ENCODE assay signal across 1 cellular context in genomic region chr2:3558205-3559014, GRCh38.
A peak's percentile ranks its signal among the peaks of the same experiment; 100 is the strongest.
TF ChIP-seq lines count a peak whose summit lies in the region.

TSS of gene RNASEH1 (minus strand) at chr2:3558333. CDS start at chr2:3558260, 73 bp downstream.

TF ChIP-seq in HEK293, 187 proteins besides CTCF, POLR2A, EP300 and RAD21 (continued from another document and continues in another):
- TF ChIP-seq ZBTB44 (tag by site-specific recombination; IDR thresholded peaks at IDR 0.05) (no peak), ZBTB20 (tag by site-specific recombination; IDR thresholded peaks at IDR 0.05) (peak; percentile 73; the same call in 1 of the 2 replicates), ZNF133 (tag by site-specific recombination; IDR thresholded peaks at IDR 0.05) (no peak), ZBTB48 (tag by site-specific recombination; IDR thresholded peaks at IDR 0.05) (no peak), ZNF580 (tag by site-specific recombination; IDR thresholded peaks at IDR 0.05) (no peak), GLIS1 (tag by site-specific recombination; IDR thresholded peaks at IDR 0.05) (no peak), ZNF311 (tag by site-specific recombination; IDR thresholded peaks at IDR 0.05; ENCODE audit: borderline replicate concordance) (no peak), ZNF76 (tag by site-specific recombination; IDR thresholded peaks at IDR 0.05; ENCODE audit: borderline replicate concordance, low read depth) (no peak; the same call in 1 of the 2 replicates), ZNF843 (tag by site-specific recombination; IDR thresholded peaks at IDR 0.05) (no peak), ZNF433 (tag by site-specific recombination; IDR thresholded peaks at IDR 0.05; ENCODE audit: low read depth) (no peak), ZNF2 (tag by site-specific recombination; IDR thresholded peaks at IDR 0.05) (no peak), ZBTB26 (tag by site-specific recombination; optimal IDR thresholded peaks at IDR 0.05) (peak; percentile 71), ZNF398 (tag by site-specific recombination; IDR thresholded peaks at IDR 0.05) (no peak), KLF10 (tag by site-specific recombination; IDR thresholded peaks at IDR 0.05) (peak; percentile 75), ZNF585B (tag by site-specific recombination; IDR thresholded peaks at IDR 0.05) (no peak), ZNF544 (tag by site-specific recombination; IDR thresholded peaks at IDR 0.05) (no peak), SETDB1 (IDR thresholded peaks at IDR 0.05; ENCODE audit: insufficient read length, low read length) (no peak), ZNF555 (tag by site-specific recombination; conservative IDR thresholded peaks at IDR 0.05) (no peak), ZBTB21 (tag by site-specific recombination; IDR thresholded peaks at IDR 0.05) (no peak), ZBTB7A (tag by site-specific recombination; IDR thresholded peaks at IDR 0.05; ENCODE audit: low read depth) (no peak), ZNF132 (tag by site-specific recombination; IDR thresholded peaks at IDR 0.05; ENCODE audit: borderline replicate concordance) (no peak), SP2 (tag by site-specific recombination; IDR thresholded peaks at IDR 0.05) (peak; percentile 95), ZFHX2 (tag by site-specific recombination; conservative IDR thresholded peaks at IDR 0.05) (peak; percentile 65), ZNF670 (tag by site-specific recombination; IDR thresholded peaks at IDR 0.05; ENCODE audit: low read depth) (no peak), ZNF335 (tag by site-specific recombination; conservative IDR thresholded peaks at IDR 0.05) (peak; percentile 71), ZNF776 (tag by site-specific recombination; IDR thresholded peaks at IDR 0.05; ENCODE audit: borderline replicate concordance) (no peak), ZNF510 (tag by site-specific recombination; IDR thresholded peaks at IDR 0.05; ENCODE audit: insufficient replicate concordance) (no peak), ZNF513 (tag by site-specific recombination; IDR thresholded peaks at IDR 0.05) (no peak), ZNF501 (tag by site-specific recombination; IDR thresholded peaks at IDR 0.05) (peak; percentile 73; the same call in 1 of the 2 replicates), ZNF140 (tag by site-specific recombination; IDR thresholded peaks at IDR 0.05) (no peak), ZNF19 (tag by site-specific recombination; IDR thresholded peaks at IDR 0.05; ENCODE audit: low read depth) (no peak), ZFP69B (tag by site-specific recombination; IDR thresholded peaks at IDR 0.05) (peak; percentile 26; the same call in 1 of the 2 replicates), ZNF785 (tag by site-specific recombination; IDR thresholded peaks at IDR 0.05) (no peak), ZNF571 (tag by site-specific recombination; IDR thresholded peaks at IDR 0.05) (no peak), ZNF621 (tag by site-specific recombination; IDR thresholded peaks at IDR 0.05) (no peak), ZNF449 (tag by site-specific recombination; IDR thresholded peaks at IDR 0.05) (0 out of 2 replicates have a peak, but pooled peaks have one; percentile 27), ZSCAN23 (tag by site-specific recombination; IDR thresholded peaks at IDR 0.05) (no peak), SCRT1 (tag by site-specific recombination; IDR thresholded peaks at IDR 0.05; ENCODE audit: borderline replicate concordance) (no peak), ZNF48 (tag by site-specific recombination; IDR thresholded peaks at IDR 0.05) (no peak), ZFP3 (tag by site-specific recombination; IDR thresholded peaks at IDR 0.05; ENCODE audit: low read depth) (no peak), ZSCAN4 (tag by site-specific recombination; IDR thresholded peaks at IDR 0.05) (no peak), KLF17 (tag by site-specific recombination; IDR thresholded peaks at IDR 0.05) (0 out of 2 replicates have a peak, but pooled peaks have one; percentile 10)
- TF ChIP-seq, protein P1, sequence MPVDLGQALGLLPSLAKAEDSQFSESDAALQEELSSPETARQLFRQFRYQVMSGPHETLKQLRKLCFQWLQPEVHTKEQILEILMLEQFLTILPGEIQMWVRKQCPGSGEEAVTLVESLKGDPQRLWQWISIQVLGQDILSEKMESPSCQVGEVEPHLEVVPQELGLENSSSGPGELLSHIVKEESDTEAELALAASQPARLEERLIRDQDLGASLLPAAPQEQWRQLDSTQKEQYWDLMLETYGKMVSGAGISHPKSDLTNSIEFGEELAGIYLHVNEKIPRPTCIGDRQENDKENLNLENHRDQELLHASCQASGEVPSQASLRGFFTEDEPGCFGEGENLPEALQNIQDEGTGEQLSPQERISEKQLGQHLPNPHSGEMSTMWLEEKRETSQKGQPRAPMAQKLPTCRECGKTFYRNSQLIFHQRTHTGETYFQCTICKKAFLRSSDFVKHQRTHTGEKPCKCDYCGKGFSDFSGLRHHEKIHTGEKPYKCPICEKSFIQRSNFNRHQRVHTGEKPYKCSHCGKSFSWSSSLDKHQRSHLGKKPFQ (tag by site-specific recombination; IDR thresholded peaks at IDR 0.05) = no peak
- TF ChIP-seq, protein P2, sequence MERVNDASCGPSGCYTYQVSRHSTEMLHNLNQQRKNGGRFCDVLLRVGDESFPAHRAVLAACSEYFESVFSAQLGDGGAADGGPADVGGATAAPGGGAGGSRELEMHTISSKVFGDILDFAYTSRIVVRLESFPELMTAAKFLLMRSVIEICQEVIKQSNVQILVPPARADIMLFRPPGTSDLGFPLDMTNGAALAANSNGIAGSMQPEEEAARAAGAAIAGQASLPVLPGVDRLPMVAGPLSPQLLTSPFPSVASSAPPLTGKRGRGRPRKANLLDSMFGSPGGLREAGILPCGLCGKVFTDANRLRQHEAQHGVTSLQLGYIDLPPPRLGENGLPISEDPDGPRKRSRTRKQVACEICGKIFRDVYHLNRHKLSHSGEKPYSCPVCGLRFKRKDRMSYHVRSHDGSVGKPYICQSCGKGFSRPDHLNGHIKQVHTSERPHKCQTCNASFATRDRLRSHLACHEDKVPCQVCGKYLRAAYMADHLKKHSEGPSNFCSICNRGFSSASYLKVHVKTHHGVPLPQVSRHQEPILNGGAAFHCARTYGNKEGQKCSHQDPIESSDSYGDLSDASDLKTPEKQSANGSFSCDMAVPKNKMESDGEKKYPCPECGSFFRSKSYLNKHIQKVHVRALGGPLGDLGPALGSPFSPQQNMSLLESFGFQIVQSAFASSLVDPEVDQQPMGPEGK (tag by site-specific recombination; IDR thresholded peaks at IDR 0.05) = peak; percentile 69; the same call in 1 of the 2 replicates
- TF ChIP-seq, protein P3, sequence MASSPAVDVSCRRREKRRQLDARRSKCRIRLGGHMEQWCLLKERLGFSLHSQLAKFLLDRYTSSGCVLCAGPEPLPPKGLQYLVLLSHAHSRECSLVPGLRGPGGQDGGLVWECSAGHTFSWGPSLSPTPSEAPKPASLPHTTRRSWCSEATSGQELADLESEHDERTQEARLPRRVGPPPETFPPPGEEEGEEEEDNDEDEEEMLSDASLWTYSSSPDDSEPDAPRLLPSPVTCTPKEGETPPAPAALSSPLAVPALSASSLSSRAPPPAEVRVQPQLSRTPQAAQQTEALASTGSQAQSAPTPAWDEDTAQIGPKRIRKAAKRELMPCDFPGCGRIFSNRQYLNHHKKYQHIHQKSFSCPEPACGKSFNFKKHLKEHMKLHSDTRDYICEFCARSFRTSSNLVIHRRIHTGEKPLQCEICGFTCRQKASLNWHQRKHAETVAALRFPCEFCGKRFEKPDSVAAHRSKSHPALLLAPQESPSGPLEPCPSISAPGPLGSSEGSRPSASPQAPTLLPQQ (tag by site-specific recombination; IDR thresholded peaks at IDR 0.05) = no peak
- TF ChIP-seq, protein P4, sequence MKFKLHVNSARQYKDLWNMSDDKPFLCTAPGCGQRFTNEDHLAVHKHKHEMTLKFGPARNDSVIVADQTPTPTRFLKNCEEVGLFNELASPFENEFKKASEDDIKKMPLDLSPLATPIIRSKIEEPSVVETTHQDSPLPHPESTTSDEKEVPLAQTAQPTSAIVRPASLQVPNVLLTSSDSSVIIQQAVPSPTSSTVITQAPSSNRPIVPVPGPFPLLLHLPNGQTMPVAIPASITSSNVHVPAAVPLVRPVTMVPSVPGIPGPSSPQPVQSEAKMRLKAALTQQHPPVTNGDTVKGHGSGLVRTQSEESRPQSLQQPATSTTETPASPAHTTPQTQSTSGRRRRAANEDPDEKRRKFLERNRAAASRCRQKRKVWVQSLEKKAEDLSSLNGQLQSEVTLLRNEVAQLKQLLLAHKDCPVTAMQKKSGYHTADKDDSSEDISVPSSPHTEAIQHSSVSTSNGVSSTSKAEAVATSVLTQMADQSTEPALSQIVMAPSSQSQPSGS (tag by site-specific recombination; IDR thresholded peaks at IDR 0.05; ENCODE audit: low read depth) = 0 out of 2 replicates have a peak, but pooled peaks have one; percentile 16
